ENCODE assay signal across 23 cellular contexts in the genomic region with DNA sequence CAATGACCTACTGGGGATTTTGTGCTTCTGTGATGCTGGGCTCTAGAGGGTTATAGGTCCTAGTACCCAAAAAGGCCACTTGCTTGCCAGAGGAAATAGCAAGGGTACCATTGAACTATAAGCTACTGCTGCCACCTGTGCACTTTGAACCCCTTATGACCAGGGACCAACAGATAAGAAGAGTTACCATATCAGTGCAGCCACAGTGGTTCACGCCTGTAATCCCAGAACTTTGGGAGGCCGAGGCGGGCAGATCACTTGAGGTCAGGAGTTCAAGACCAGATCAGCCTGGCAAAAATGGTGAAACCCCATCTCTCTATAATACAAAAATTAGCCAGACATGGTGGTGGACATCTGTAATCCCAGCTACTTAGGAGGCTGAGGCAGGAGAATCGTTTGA. TPM values are rescaled to one million over a fixed set of nuclear protein-coding genes. Genes with fewer than 3 reads are reported as not detected.
DNase-seq lines count a peak whose midpoint lies in the region; ATAC-seq, FAIRE-seq and TF ChIP-seq lines count a peak whose summit lies in the region.
"Had no signal": no experiment of that assay in that cellular context is flagged by ENCODE, and none has a peak within 500 bp of the region (broad histone marks: within the 10 kb centered on the region; RNA-seq: fewer than 3 reads in every experiment).

No MANE protein-coding gene starts in this region.

- no peaks in the 10 kb centered on the region for H3K79me2 ChIP-seq in K562 (ENCODE audit: control insufficient read depth, insufficient read depth, low read length)
- no peaks in the 10 kb centered on the region for H3K79me2 ChIP-seq in trophoblast cell (ENCODE audit: control insufficient read depth, insufficient read depth, low read length, poor library complexity)
- H3K79me2 ChIP-seq in GM23248 (ENCODE audit: insufficient read depth), result no peaks in the 10 kb centered on the region

- no peak overlapping the region for H2BK5ac ChIP-seq in trophoblast cell (ENCODE audit: low read depth, low read length, poor library complexity)

- no peaks in the 10 kb centered on the region for H3K9me2 ChIP-seq in GM23248 (ENCODE audit: insufficient read depth)

- H3K4me1 Mint-ChIP-seq in CD4-positive, CD25-positive, alpha-beta regulatory T cell, result no peaks in the 10 kb centered on the region
- no peaks in the 10 kb centered on the region for H3K4me1 Mint-ChIP-seq in activated CD4-positive, alpha-beta T cell treated with anti-CD3 and anti-CD28 coated beads, Interleukin-2, amount 10 ng/mL, durations not matched to agents 7 days and 5 days

- TF ChIP-seq RAD21 in K562 (CRISPR knock-in tag; conservative IDR thresholded peaks at IDR 0.05 in 1 of 2, IDR thresholded peaks at IDR 0.05 in 1 of 2), result no peak

- CTCF ChIA-PET in K562 (lab: Yijun Ruan, JAX; ENCODE audit: low intra/inter-chr PET ratio), result no interaction called here
- CTCF ChIA-PET in activated CD4-positive, alpha-beta T cell treated with anti-CD3 and anti-CD28 coated beads, Interleukin-2, amount 10 ng/mL, durations not matched to agents 7 days and 5 days (lab: Charles Lee), result no interaction called here

- peak overlapping the region in 2 of 3 donors; percentile 26 to 33 for H3K27ac Mint-ChIP-seq in CD4-positive, CD25-positive, alpha-beta regulatory T cell
- H3K27ac Mint-ChIP-seq in activated CD4-positive, alpha-beta T cell treated with anti-CD3 and anti-CD28 coated beads, Interleukin-2, amount 10 ng/mL, durations not matched to agents 7 days and 5 days, result no peak overlapping the region
- H3K27ac Mint-ChIP-seq: CD14-positive monocyte; CD4-positive, alpha-beta T cell; CD8-positive, alpha-beta T cell had no signal

- H3K4me3 ChIP-seq in CD4-positive, CD25-positive, alpha-beta regulatory T cell (ENCODE audit: low read depth, low read length), result no peak overlapping the region
- no peak overlapping the region for H3K4me3 ChIP-seq in K562
- H3K4me3 ChIP-seq in trophoblast cell (ENCODE audit: low read depth, low read length), result no peak overlapping the region
- H3K4me3 ChIP-seq in GM23248, result no peak overlapping the region
- H3K4me3 ChIP-seq in aorta (ENCODE audit: low read length in 2 of 2), result no peak overlapping the region
- H3K4me3 ChIP-seq: BLaER1 had no signal

- no peak overlapping the region for H2AK5ac ChIP-seq in trophoblast cell (ENCODE audit: low read length)

- H3K18ac ChIP-seq in trophoblast cell (ENCODE audit: low read length), result no peak overlapping the region

- H4K12ac ChIP-seq in trophoblast cell (ENCODE audit: low read depth, low read length), result no peak overlapping the region

- intact Hi-C loops in K562 (cut with micrococcal nuclease), result no loop called here
- intact Hi-C loops in aorta (cut with DNase I), result no loop called here

- no peak for FAIRE-seq in K562 (lab: Jason Lieb, UNC)
- FAIRE-seq: A204.1, D721Med, G401.6, GM12891, GM19239 had no signal

- H2BK120ac ChIP-seq in trophoblast cell (ENCODE audit: insufficient read depth, low read length, poor library complexity), result no peak overlapping the region

- no peak overlapping the region for H3K14ac ChIP-seq in trophoblast cell (ENCODE audit: low read length)

- peak overlapping the region in 1 of 2 experiments; percentile 38; a peak in 1 of 4 replicates for H3K9ac ChIP-seq in K562 (ENCODE audit: insufficient read depth in 1 of 2, low read depth in 2 of 2, low read length in 2 of 2)
- H3K9ac ChIP-seq in trophoblast cell (ENCODE audit: low read length), result peak overlapping the region; percentile 18
- H3K9ac ChIP-seq in GM23248, result no peak overlapping the region
- H3K9ac ChIP-seq: BLaER1 had no signal

- no peak overlapping the region for H3K4me3 Mint-ChIP-seq in CD4-positive, CD25-positive, alpha-beta regulatory T cell
- H3K4me3 Mint-ChIP-seq in activated CD4-positive, alpha-beta T cell treated with anti-CD3 and anti-CD28 coated beads, Interleukin-2, amount 10 ng/mL, durations not matched to agents 7 days and 5 days, result no peak overlapping the region
- H3K4me3 Mint-ChIP-seq: CD14-positive monocyte; CD4-positive, alpha-beta T cell; CD8-positive, alpha-beta T cell had no signal

- no peak for ATAC-seq in CD4-positive, CD25-positive, alpha-beta regulatory T cell (ENCODE audit: low read depth in 2 of 2)
- ATAC-seq in K562, result peak; percentile 36
- ATAC-seq in aorta (ENCODE audit: low FRiP score), result no peak
- ATAC-seq: CD8-positive, alpha-beta T cell had no signal

- H3K27ac ChIP-seq in CD4-positive, CD25-positive, alpha-beta regulatory T cell (ENCODE audit: insufficient read depth, low read length, poor library complexity, severe bottlenecking), result no peak overlapping the region
- H3K27ac ChIP-seq in K562 (ENCODE audit: extremely low read depth, low read depth, low read length) (no peak overlapping the region), trophoblast cell (ENCODE audit: low read depth, low read length) (no peak overlapping the region), GM23248 (no peak overlapping the region), aorta (ENCODE audit: low read depth in 1 of 2, low read length in 2 of 2) (no peak overlapping the region)
- H3K27ac ChIP-seq: BLaER1 had no signal

- DNase-seq in CD4-positive, CD25-positive, alpha-beta regulatory T cell, result no peak
- DNase-seq in K562 (ENCODE audit: extremely low read depth in 1 of 4, low spot score in 3 of 4), result no peak
- DNase-seq in trophoblast cell, result no peak
- no peak for DNase-seq in activated CD4-positive, alpha-beta T cell treated with anti-CD3 and anti-CD28 coated beads, Interleukin-2, amount 10 ng/mL, durations not matched to agents 7 days and 5 days
- no peak for DNase-seq in GM23248
- DNase-seq in aorta, result no peak
- DNase-seq: 8988T; ACHN; BE2C; C1 segment of cervical spinal cord; Caco-2; Calu3; CD4-positive, alpha-beta T cell; CD8-positive, alpha-beta T cell; DMS79 treated with DMSO at 0.1 percent for 48 hours; GF-D8 had no signal

- TF ChIP-seq CTCF in K562 (IDR thresholded peaks at IDR 0.05 in 2 of 3, conservative IDR thresholded peaks at IDR 0.05 in 1 of 3; ENCODE audit: insufficient read depth in 2 of 3, low read depth in 1 of 3, low read length in 3 of 3), result no peak

- H3K23ac ChIP-seq in trophoblast cell (ENCODE audit: low read length), result no peak overlapping the region

- H2AFZ ChIP-seq in K562 (ENCODE audit: low read depth, low read length) (no peak overlapping the region), trophoblast cell (ENCODE audit: insufficient read depth, low read length, poor library complexity) (no peak overlapping the region), GM23248 (no peak overlapping the region)

- no peaks in the 10 kb centered on the region for H3K9me3 Mint-ChIP-seq in CD4-positive, CD25-positive, alpha-beta regulatory T cell
- H3K9me3 Mint-ChIP-seq in activated CD4-positive, alpha-beta T cell treated with anti-CD3 and anti-CD28 coated beads, Interleukin-2, amount 10 ng/mL, durations not matched to agents 7 days and 5 days, result no peaks in the 10 kb centered on the region
- H3K9me3 Mint-ChIP-seq: CD4-positive, alpha-beta T cell; CD8-positive, alpha-beta T cell had no signal

- no peaks in the 10 kb centered on the region for H3K36me3 Mint-ChIP-seq in CD4-positive, CD25-positive, alpha-beta regulatory T cell
- H3K36me3 Mint-ChIP-seq in activated CD4-positive, alpha-beta T cell treated with anti-CD3 and anti-CD28 coated beads, Interleukin-2, amount 10 ng/mL, durations not matched to agents 7 days and 5 days (ENCODE audit: low read depth), result no peaks in the 10 kb centered on the region
- H3K36me3 Mint-ChIP-seq: CD14-positive monocyte; CD8-positive, alpha-beta T cell had no signal

- H3K4me1 ChIP-seq in CD4-positive, CD25-positive, alpha-beta regulatory T cell (ENCODE audit: control insufficient read depth, insufficient read depth, low read length, poor library complexity, severe bottlenecking), result no peaks in the 10 kb centered on the region
- H3K4me1 ChIP-seq in K562 (replicated peaks in 1 of 2; ENCODE audit: control insufficient read depth in 2 of 2, insufficient read depth in 2 of 2, low read length in 2 of 2) (peaks cover 3 to 4% of the 10 kb centered on the region in 2 experiments; a peak in 4 of 5 replicates), trophoblast cell (ENCODE audit: control insufficient read depth in 1 of 2, insufficient read depth in 2 of 2, low read length in 2 of 2) (no peaks in the 10 kb centered on the region), GM23248 (ENCODE audit: insufficient read depth) (no peaks in the 10 kb centered on the region), aorta (ENCODE audit: control insufficient read depth in 1 of 2, insufficient read depth in 2 of 2, low read length in 2 of 2) (no peaks in the 10 kb centered on the region)
- H3K4me1 ChIP-seq: BE2C, BLaER1 had no signal

- H4K91ac ChIP-seq in trophoblast cell (ENCODE audit: low read depth, low read length), result no peak overlapping the region

- POLR2A ChIA-PET in K562 (lab: Yijun Ruan, JAX), result no interaction called here
- POLR2A ChIA-PET in activated CD4-positive, alpha-beta T cell treated with anti-CD3 and anti-CD28 coated beads, Interleukin-2, amount 10 ng/mL, durations not matched to agents 7 days and 5 days (lab: Charles Lee), result no interaction called here

- in situ Hi-C loops in K562 (cut with MboI), result no loop called here
- in situ Hi-C loops in GM23248 (cut with MboI), result no loop called here

- TF ChIP-seq EP300 in K562 (IDR thresholded peaks at IDR 0.05; ENCODE audit: low read length), result no peak

- no peaks in the 10 kb centered on the region for H3K36me3 ChIP-seq in CD4-positive, CD25-positive, alpha-beta regulatory T cell (ENCODE audit: control insufficient read depth, insufficient read depth, low read length)
- H3K36me3 ChIP-seq in K562 (ENCODE audit: control insufficient read depth, insufficient read depth, low read length) (no peaks in the 10 kb centered on the region), trophoblast cell (ENCODE audit: control insufficient read depth in 1 of 2, insufficient read depth in 2 of 2, low read length in 2 of 2) (no peaks in the 10 kb centered on the region), GM23248 (ENCODE audit: low read depth) (no peaks in the 10 kb centered on the region), aorta (ENCODE audit: control insufficient read depth in 1 of 2, insufficient read depth in 2 of 2, low read length in 1 of 2) (no peaks in the 10 kb centered on the region)
- H3K36me3 ChIP-seq: BE2C, BLaER1 had no signal

- H3K9me3 ChIP-seq in CD4-positive, CD25-positive, alpha-beta regulatory T cell (ENCODE audit: control insufficient read depth in 2 of 2, low read length in 2 of 2), result no peaks in the 10 kb centered on the region
- H3K9me3 ChIP-seq in K562 (replicated peaks; ENCODE audit: control insufficient read depth, insufficient read depth, low read depth, low read length) (no peaks in the 10 kb centered on the region), trophoblast cell (ENCODE audit: insufficient read depth, low read depth, low read length) (no peaks in the 10 kb centered on the region), GM23248 (ENCODE audit: low read depth) (no peaks in the 10 kb centered on the region), aorta (ENCODE audit: control insufficient read depth, low read length) (peaks cover 2% of the 10 kb centered on the region)
- H3K9me3 ChIP-seq: BE2C, Caco-2 had no signal

- no peaks in the 10 kb centered on the region for H3K9me1 ChIP-seq in K562 (ENCODE audit: control insufficient read depth, insufficient read depth, low read length)

- H3K4me2 ChIP-seq in K562 (ENCODE audit: insufficient read depth, low read length), result no peak overlapping the region
- no peak overlapping the region for H3K4me2 ChIP-seq in trophoblast cell (ENCODE audit: low read length)
- no peak overlapping the region for H3K4me2 ChIP-seq in GM23248 (ENCODE audit: unreplicated experiment)
- H3K4me2 ChIP-seq: BLaER1 had no signal

- no peak overlapping the region for H2BK12ac ChIP-seq in trophoblast cell (ENCODE audit: low read length)

- no peak overlapping the region for H4K8ac ChIP-seq in trophoblast cell (ENCODE audit: low read depth, low read length)

- WGBS in K562 (ENCODE audit: insufficient coverage, low coverage, missing lambda C conversion rate), result 13% methylated on average over 4 of the region's 4 CpGs
- WGBS in trophoblast cell (ENCODE audit: extremely low coverage, insufficient coverage, insufficient read length), result no CpG with 5 or more reads among the region's 4 CpGs
- WGBS in GM23248 (ENCODE audit: low coverage in 1 of 2, low lambda C conversion rate in 2 of 2, missing lambda C conversion rate in 2 of 2), 2 experiments, result 87 to 95% methylated on average over 4 of the region's 4 CpGs
- WGBS in aorta, 2 donors, result 88 to 94% methylated on average over 4 of the region's 4 CpGs

- no peaks in the 10 kb centered on the region for H3K79me1 ChIP-seq in trophoblast cell (ENCODE audit: low read length)

- H4K20me1 ChIP-seq in K562 (replicated peaks; ENCODE audit: control insufficient read depth, insufficient read depth, low read length) (no peaks in the 10 kb centered on the region), GM23248 (ENCODE audit: insufficient read depth) (no peaks in the 10 kb centered on the region)
- H4K20me1 ChIP-seq: BLaER1 had no signal

- no TSS peak for BruUV-seq in K562 (replicated peaks; lab: Mats Ljungman, UMichigan)

- TF ChIP-seq POLR2A in K562 (conservative IDR thresholded peaks at IDR 0.05), result no peak

- peaks cover 30% of the 10 kb centered on the region for H3K27me3 Mint-ChIP-seq in CD4-positive, CD25-positive, alpha-beta regulatory T cell
- no peaks in the 10 kb centered on the region for H3K27me3 Mint-ChIP-seq in activated CD4-positive, alpha-beta T cell treated with anti-CD3 and anti-CD28 coated beads, Interleukin-2, amount 10 ng/mL, durations not matched to agents 7 days and 5 days
- H3K27me3 Mint-ChIP-seq: CD4-positive, alpha-beta T cell had no signal

- H3F3A ChIP-seq in GM23248 (ENCODE audit: insufficient read depth), result no peaks in the 10 kb centered on the region

- no peaks in the 10 kb centered on the region for H3K27me3 ChIP-seq in CD4-positive, CD25-positive, alpha-beta regulatory T cell (ENCODE audit: control insufficient read depth, insufficient read depth, low read length)
- H3K27me3 ChIP-seq in K562 (ENCODE audit: control insufficient read depth in 2 of 2, insufficient read depth in 2 of 2, low read length in 2 of 2) (peaks cover 7 to 15% of the 10 kb centered on the region in 2 experiments; a peak in 3 of 5 replicates), trophoblast cell (ENCODE audit: insufficient read depth, low read length) (no peaks in the 10 kb centered on the region), GM23248 (replicated peaks; ENCODE audit: insufficient read depth) (no peaks in the 10 kb centered on the region; the same call in 1 of the 2 replicates), aorta (ENCODE audit: control insufficient read depth in 1 of 2, insufficient read depth in 2 of 2, low read length in 1 of 2) (peaks cover 0 to 1% of the 10 kb centered on the region in 2 donors)
- H3K27me3 ChIP-seq: BE2C, BLaER1 had no signal

- no peak overlapping the region for H3K4ac ChIP-seq in trophoblast cell (ENCODE audit: low read depth, low read length)

RNA-seq across cellular contexts. Expression of a gene that starts 15.5 kb away (rescaled TPM):
- 43.4 TPM for total RNA-seq in CD4-positive, CD25-positive, alpha-beta regulatory T cell
- polyA plus RNA-seq in CD4-positive, CD25-positive, alpha-beta regulatory T cell, result 10 to 100 TPM; 12.0 to 14.2 (median 13.2) TPM
- total RNA-seq in K562 (2011; cell fraction: chromatin; rRNA removed; ENCODE audit: low replicate concordance), result 34.7 and 77.7 TPM in 2 replicates
- 11.2 and 14.3 TPM in 2 replicates for total RNA-seq in K562 (2011; cell fraction: nucleolus; rRNA removed)
- 24.0 and 38.1 TPM in 2 replicates for total RNA-seq in K562 (2011; cell fraction: nucleoplasm; rRNA removed)
- total RNA-seq in K562 (2014; rRNA removed), result 12.9 and 15.4 TPM in 2 replicates
- 14.6 and 16.2 TPM in 2 replicates for total RNA-seq in K562 (2014; rRNA removed; fragmentation: Illumina TruSeq; extraction: Trizol)
- 15.5 and 17.1 TPM in 2 replicates for total RNA-seq in K562 (2015; rRNA removed; fragmentation: Illumina TruSeq; extraction: Trizol)
- total RNA-seq in K562 (2021), result 21.1 and 21.6 TPM in 2 replicates
- 15.4 and 21.5 TPM in 2 replicates for polyA plus RNA-seq in K562 (2011; rRNA removed)
- 9.1 and 15.4 TPM in 2 replicates for polyA plus RNA-seq in K562 (2011; cell fraction: cytosol; rRNA removed)
- 22.9 and 31.3 TPM in 2 replicates for polyA plus RNA-seq in K562 (2011; cell fraction: nucleus; rRNA removed)
- polyA plus RNA-seq in K562 (2012), result 12.5 and 13.2 TPM in 2 replicates
- 16.7 and 19.8 TPM in 2 replicates for polyA plus RNA-seq in K562 (2014; fragmentation: Illumina TruSeq; extraction: Trizol)
- polyA plus RNA-seq in K562 (2014; fragmentation: Nextera tagmentation; extraction: Ambion mirVana), result 10 to 100 TPM; 12.6 to 24.1 TPM
- polyA plus RNA-seq in K562 (2014; rRNA removed), result 8.6 and 10.0 TPM in 2 replicates
- polyA minus RNA-seq in K562 (2011; rRNA and poly(A)+ RNA removed), result 27.1 and 39.5 TPM in 2 replicates
- 12.0 and 15.1 TPM in 2 replicates for polyA minus RNA-seq in K562 (2011; cell fraction: cytosol; rRNA and poly(A)+ RNA removed)
- 33.5 and 57.2 TPM in 2 replicates for polyA minus RNA-seq in K562 (2011; cell fraction: nucleus; rRNA and poly(A)+ RNA removed)
- 23.9 and 24.0 TPM in 2 replicates for polyA plus RNA-seq in trophoblast cell (2013)
- 10 to 100 TPM; 24.0 to 26.8 TPM for total RNA-seq in activated CD4-positive, alpha-beta T cell treated with anti-CD3 and anti-CD28 coated beads, Interleukin-2, amount 10 ng/mL, durations not matched to agents 7 days and 5 days
- total RNA-seq in GM23248 (2014; rRNA removed; shearing (Covaris generic)), result 6.7 and 9.1 TPM in 2 replicates
- polyA plus RNA-seq in GM23248 (2016; fragmentation: Nextera tagmentation; extraction: Ambion mirVana), result 18.2 and 18.4 TPM in 2 replicates
- total RNA-seq in aorta, result 10 to 100 TPM; 29.0 to 35.9 TPM
- 1 to 10 TPM; 6.8 to 8.8 TPM for polyA plus RNA-seq in aorta

RNA-seq across cellular contexts. Expression of a gene that starts 32.3 kb away (rescaled TPM):
- 56.3 TPM for total RNA-seq in CD4-positive, CD25-positive, alpha-beta regulatory T cell
- polyA plus RNA-seq in CD4-positive, CD25-positive, alpha-beta regulatory T cell, result 10 to 100 TPM; 21.1 to 32.7 (median 27.4) TPM
- total RNA-seq in K562 (2011; cell fraction: chromatin; rRNA removed; ENCODE audit: low replicate concordance), result 153 and 257 TPM in 2 replicates
- 115 and 121 TPM in 2 replicates for total RNA-seq in K562 (2011; cell fraction: nucleolus; rRNA removed)
- total RNA-seq in K562 (2011; cell fraction: nucleoplasm; rRNA removed), result 137 and 140 TPM in 2 replicates
- total RNA-seq in K562 (2014; rRNA removed), result 158 and 190 TPM in 2 replicates
- 234 and 257 TPM in 2 replicates for total RNA-seq in K562 (2014; rRNA removed; fragmentation: Illumina TruSeq; extraction: Trizol)
- total RNA-seq in K562 (2015; rRNA removed; fragmentation: Illumina TruSeq; extraction: Trizol), result 224 and 249 TPM in 2 replicates
- total RNA-seq in K562 (2021), result 221 and 223 TPM in 2 replicates
- polyA plus RNA-seq in K562 (2011; rRNA removed), result 246 and 282 TPM in 2 replicates
- 165 and 255 TPM in 2 replicates for polyA plus RNA-seq in K562 (2011; cell fraction: cytosol; rRNA removed)
- polyA plus RNA-seq in K562 (2011; cell fraction: nucleus; rRNA removed), result 241 and 274 TPM in 2 replicates
- polyA plus RNA-seq in K562 (2012), result 96.9 and 118 TPM in 2 replicates
- 177 and 193 TPM in 2 replicates for polyA plus RNA-seq in K562 (2014; fragmentation: Illumina TruSeq; extraction: Trizol)
- polyA plus RNA-seq in K562 (2014; fragmentation: Nextera tagmentation; extraction: Ambion mirVana), result 100 to 1,000 TPM; 101 to 182 TPM
- polyA plus RNA-seq in K562 (2014; rRNA removed), result 167 and 174 TPM in 2 replicates
- polyA minus RNA-seq in K562 (2011; rRNA and poly(A)+ RNA removed), result 496 and 535 TPM in 2 replicates
- 181 and 200 TPM in 2 replicates for polyA minus RNA-seq in K562 (2011; cell fraction: cytosol; rRNA and poly(A)+ RNA removed)
- 130 and 268 TPM in 2 replicates for polyA minus RNA-seq in K562 (2011; cell fraction: nucleus; rRNA and poly(A)+ RNA removed)
- polyA plus RNA-seq in trophoblast cell (2013), result 71.6 and 77.0 TPM in 2 replicates
- total RNA-seq in activated CD4-positive, alpha-beta T cell treated with anti-CD3 and anti-CD28 coated beads, Interleukin-2, amount 10 ng/mL, durations not matched to agents 7 days and 5 days, result 10 to 100 TPM; 88.8 to 99.5 TPM
- 31.8 and 45.7 TPM in 2 replicates for total RNA-seq in GM23248 (2014; rRNA removed; shearing (Covaris generic))
- 17.4 and 18.5 TPM in 2 replicates for polyA plus RNA-seq in GM23248 (2016; fragmentation: Nextera tagmentation; extraction: Ambion mirVana)
- total RNA-seq in aorta, result 10 to 100 TPM; 33.9 to 40.9 TPM
- 10 to 100 TPM in 1 of 2 donors, 1 to 10 TPM in 1; 4.9 to 26.3 TPM for polyA plus RNA-seq in aorta
